8 cellular contexts compared by ENCODE assay signal in the genomic region with DNA sequence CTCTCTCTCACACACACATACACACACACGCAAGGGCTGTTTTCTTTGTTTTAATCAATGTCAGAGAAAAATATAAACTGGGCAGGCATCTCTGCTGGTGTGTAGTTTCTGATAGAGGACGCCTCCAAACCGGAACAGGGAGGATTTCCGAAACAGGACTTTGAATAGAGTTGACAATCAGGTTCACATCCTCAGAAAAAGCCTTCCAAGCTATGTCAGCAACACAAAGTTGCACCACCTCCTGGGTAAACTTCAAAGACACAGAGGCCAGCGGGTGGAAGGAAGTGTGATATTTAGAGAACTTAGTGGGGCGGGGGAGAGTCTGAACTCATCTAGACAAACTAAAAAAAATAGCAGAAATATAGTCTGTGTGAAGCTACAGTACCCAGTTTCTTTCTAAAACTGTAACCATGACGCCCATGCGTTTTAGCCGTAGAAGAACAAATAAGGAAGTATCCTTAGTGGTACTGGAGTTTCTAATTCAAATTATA. TPM values are rescaled to one million over a fixed set of nuclear protein-coding genes. Genes with fewer than 3 reads are reported as not detected.
A peak's percentile ranks its signal among the peaks of the same experiment; 100 is the strongest.
DNase-seq lines count a peak whose midpoint lies in the region; ATAC-seq and TF ChIP-seq lines count a peak whose summit lies in the region.

No MANE protein-coding gene starts in this region.

- WGBS in aorta, 2 donors = 2% methylated on average over 9 of the region's 9 CpGs

- H3K27me3 ChIP-seq in neutrophil (no peaks in the 10 kb centered on the region), aorta (ENCODE audit: control insufficient read depth in 1 of 2, insufficient read depth in 2 of 2, low read length in 1 of 2) (no peaks in the 10 kb centered on the region)

- DNase-seq in NCI-H69 (lab: John Stamatoyannopoulos, UW) = peak; percentile 26
- peak; percentile 60 for DNase-seq in activated T-cell treated with anti-CD3 and anti-CD28 coated beads, Interleukin-2, amount 50 U/mL, for 4 hours
- no peak for DNase-seq in fibroblast of the aortic adventitia (ENCODE audit: low read depth)
- DNase-seq in aorta = peak; percentile 48 to 55
- no peak for DNase-seq in GM19238 (ENCODE audit: insufficient read length, low spot score)
- no peak for DNase-seq in mesenteric fat pad (ENCODE audit: low spot score)

- H3K27ac ChIP-seq in neutrophil (peak overlapping the region; percentile 95), aorta (ENCODE audit: low read depth in 1 of 2, low read length in 2 of 2) (no peak overlapping the region)

- no peaks in the 10 kb centered on the region for H3K9me3 Mint-ChIP-seq in activated T-cell treated with anti-CD3 and anti-CD28 coated beads, Interleukin-2, amount 50 U/mL, for 4 hours

- intact Hi-C loops in aorta (cut with DNase I) = no loop called here

- H3K4me3 Mint-ChIP-seq in activated T-cell treated with anti-CD3 and anti-CD28 coated beads, Interleukin-2, amount 50 U/mL, for 4 hours = peak overlapping the region; percentile 98

- H3K9me3 ChIP-seq in neutrophil (no peaks in the 10 kb centered on the region), aorta (ENCODE audit: control insufficient read depth, low read length) (no peaks in the 10 kb centered on the region)

- H3K36me3 ChIP-seq in neutrophil (peaks cover 16% of the 10 kb centered on the region), aorta (ENCODE audit: control insufficient read depth in 1 of 2, insufficient read depth in 2 of 2, low read length in 1 of 2) (no peaks in the 10 kb centered on the region)

- H3K27me3 Mint-ChIP-seq in activated T-cell treated with anti-CD3 and anti-CD28 coated beads, Interleukin-2, amount 50 U/mL, for 4 hours (ENCODE audit: low read depth) = no peaks in the 10 kb centered on the region

- H3K4me1 ChIP-seq in neutrophil (ENCODE audit: control insufficient read depth in 1 of 2, insufficient read depth in 1 of 2, low read depth in 1 of 2, low read length in 1 of 2) (peaks cover 42 to 52% of the 10 kb centered on the region in 2 experiments), aorta (ENCODE audit: control insufficient read depth in 1 of 2, insufficient read depth in 2 of 2, low read length in 2 of 2) (peaks cover 0 to 3% of the 10 kb centered on the region in 2 donors)

- TF ChIP-seq CTCF in fibroblast of the aortic adventitia (IDR thresholded peaks at IDR 0.05; ENCODE audit: insufficient read depth, low read length) = no peak
- no peak for TF ChIP-seq CTCF in neutrophil (IDR thresholded peaks at IDR 0.05)

- peak; percentile 8 for ATAC-seq in GM19372 (IDR thresholded peaks at IDR 0.05; ENCODE audit: low read depth, unreplicated experiment)
- no peak for ATAC-seq in activated T-cell treated with anti-CD3 and anti-CD28 coated beads, Interleukin-2, amount 50 U/mL, for 4 hours
- peak; percentile 16 for ATAC-seq in aorta (ENCODE audit: low FRiP score)

- H3K36me3 Mint-ChIP-seq in activated T-cell treated with anti-CD3 and anti-CD28 coated beads, Interleukin-2, amount 50 U/mL, for 4 hours (ENCODE audit: insufficient read depth) = peaks cover 12% of the 10 kb centered on the region

- peaks cover 50% of the 10 kb centered on the region for H3K4me1 Mint-ChIP-seq in activated T-cell treated with anti-CD3 and anti-CD28 coated beads, Interleukin-2, amount 50 U/mL, for 4 hours (ENCODE audit: low read depth)

- peak overlapping the region; percentile 4 for H3K4me3 ChIP-seq in fibroblast of the aortic adventitia (ENCODE audit: low read depth, low read length)
- H3K4me3 ChIP-seq in neutrophil (ENCODE audit: low read depth in 1 of 2, low read length in 1 of 2) = peak overlapping the region; percentile 67 to 76
- peak overlapping the region in 1 of 2 donors; percentile 32 for H3K4me3 ChIP-seq in aorta (ENCODE audit: low read length in 2 of 2)

RNA-seq across cellular contexts. Expression of gene ST8SIA4, which starts 1.2 kb away (rescaled TPM):
- total RNA-seq in activated T-cell treated with anti-CD3 and anti-CD28 coated beads, Interleukin-2, amount 50 U/mL, for 4 hours = 10 to 100 TPM; 27.2 to 38.4 (median 36.9) TPM
- total RNA-seq in fibroblast of the aortic adventitia (ENCODE audit: low replicate concordance) (0.25 and 0.54 TPM in 2 replicates), aorta (10 to 100 TPM; 15.6 to 19.7 TPM), mesenteric fat pad (17.5 TPM)
- 1 to 10 TPM in 1 of 2 donors, under 1 TPM in 1; 0.10 to 3.3 TPM for polyA plus RNA-seq in aorta

Comparison
In these comparisons a context has a peak if more than half of its experiments do, and no peak if none do; other contexts are left out.
1. ATAC-seq: peak in GM19372 (single experiment) and aorta (single experiment); none in activated T-cell treated with anti-CD3 and anti-CD28 coated beads, Interleukin-2, amount 50 U/mL, for 4 hours (0 of 2).
2. DNase-seq: peak in NCI-H69 (single experiment), activated T-cell treated with anti-CD3 and anti-CD28 coated beads, Interleukin-2, amount 50 U/mL, for 4 hours (single experiment) and aorta (2 of 2); none in fibroblast of the aortic adventitia (single experiment), GM19238 (single experiment) and mesenteric fat pad (single experiment).
3. RNA of gene ST8SIA4, which starts 1.2 kb away (total RNA-seq): 27.2 to 38.4 TPM in activated T-cell treated with anti-CD3 and anti-CD28 coated beads, Interleukin-2, amount 50 U/mL, for 4 hours, 15.6 to 19.7 TPM in aorta and 17.5 TPM in mesenteric fat pad (single experiment); 0.25 to 0.54 TPM in fibroblast of the aortic adventitia; every median in the first group is over 10 times any median in the second.